In the genomic region with DNA sequence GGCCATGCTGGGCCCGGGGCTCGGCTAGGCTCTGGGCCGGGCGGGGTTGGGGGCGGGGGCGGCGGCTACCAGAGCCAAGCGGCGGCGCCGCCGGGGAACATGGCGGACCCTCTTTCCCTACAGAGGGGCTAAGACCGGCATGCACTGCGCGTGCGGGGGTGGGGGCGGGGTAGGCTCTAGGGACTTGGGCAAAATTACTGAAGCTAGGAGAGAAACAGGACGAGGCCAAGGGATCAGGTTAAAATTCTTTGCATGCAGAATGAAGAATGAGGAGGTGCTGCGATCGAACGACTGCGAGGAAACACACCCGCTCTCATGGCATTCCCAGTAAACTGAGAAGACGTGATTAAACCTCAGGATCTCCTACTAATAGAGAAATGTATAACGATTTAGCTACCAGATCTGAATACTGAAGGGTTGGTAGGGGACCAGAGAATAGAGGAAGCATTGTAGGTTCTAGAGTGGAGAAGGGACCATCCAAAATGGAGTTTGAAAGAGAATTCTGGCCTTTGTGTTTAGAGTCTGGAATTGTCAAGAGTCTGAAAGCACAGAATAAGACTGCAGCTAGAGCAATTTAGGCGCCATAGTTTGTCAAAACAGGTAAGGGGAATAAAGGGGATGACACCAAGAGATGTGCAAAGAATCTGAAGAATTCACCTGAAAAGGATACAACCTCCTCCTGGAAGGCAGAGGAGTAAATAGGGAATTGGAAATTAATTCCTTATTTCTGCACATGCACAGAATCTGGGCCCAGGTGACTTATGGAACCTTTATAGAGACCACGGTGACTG, we compare ENCODE assay signal across 1 cellular context.
TF ChIP-seq lines count a peak whose summit lies in the region.

TSS of gene PPP3CB (minus strand) at position 141 of the 791 bp plus-strand sequence. CDS start at position 6, 135 bp downstream.

TF ChIP-seq in SK-N-SH, 30 proteins besides CTCF, POLR2A, EP300 and RAD21 (continued from another document):
- TF ChIP-seq, protein P1, sequence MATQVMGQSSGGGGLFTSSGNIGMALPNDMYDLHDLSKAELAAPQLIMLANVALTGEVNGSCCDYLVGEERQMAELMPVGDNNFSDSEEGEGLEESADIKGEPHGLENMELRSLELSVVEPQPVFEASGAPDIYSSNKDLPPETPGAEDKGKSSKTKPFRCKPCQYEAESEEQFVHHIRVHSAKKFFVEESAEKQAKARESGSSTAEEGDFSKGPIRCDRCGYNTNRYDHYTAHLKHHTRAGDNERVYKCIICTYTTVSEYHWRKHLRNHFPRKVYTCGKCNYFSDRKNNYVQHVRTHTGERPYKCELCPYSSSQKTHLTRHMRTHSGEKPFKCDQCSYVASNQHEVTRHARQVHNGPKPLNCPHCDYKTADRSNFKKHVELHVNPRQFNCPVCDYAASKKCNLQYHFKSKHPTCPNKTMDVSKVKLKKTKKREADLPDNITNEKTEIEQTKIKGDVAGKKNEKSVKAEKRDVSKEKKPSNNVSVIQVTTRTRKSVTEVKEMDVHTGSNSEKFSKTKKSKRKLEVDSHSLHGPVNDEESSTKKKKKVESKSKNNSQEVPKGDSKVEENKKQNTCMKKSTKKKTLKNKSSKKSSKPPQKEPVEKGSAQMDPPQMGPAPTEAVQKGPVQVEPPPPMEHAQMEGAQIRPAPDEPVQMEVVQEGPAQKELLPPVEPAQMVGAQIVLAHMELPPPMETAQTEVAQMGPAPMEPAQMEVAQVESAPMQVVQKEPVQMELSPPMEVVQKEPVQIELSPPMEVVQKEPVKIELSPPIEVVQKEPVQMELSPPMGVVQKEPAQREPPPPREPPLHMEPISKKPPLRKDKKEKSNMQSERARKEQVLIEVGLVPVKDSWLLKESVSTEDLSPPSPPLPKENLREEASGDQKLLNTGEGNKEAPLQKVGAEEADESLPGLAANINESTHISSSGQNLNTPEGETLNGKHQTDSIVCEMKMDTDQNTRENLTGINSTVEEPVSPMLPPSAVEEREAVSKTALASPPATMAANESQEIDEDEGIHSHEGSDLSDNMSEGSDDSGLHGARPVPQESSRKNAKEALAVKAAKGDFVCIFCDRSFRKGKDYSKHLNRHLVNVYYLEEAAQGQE (IDR thresholded peaks at IDR 0.05; ENCODE audit: low read depth, low read length), result peak; percentile 33; the same call in 1 of the 2 replicates
TF ChIP-seq in SK-N-SH: peak in this region for 12.
